ENCODE assay signal across 9 cellular contexts in the genomic region with DNA sequence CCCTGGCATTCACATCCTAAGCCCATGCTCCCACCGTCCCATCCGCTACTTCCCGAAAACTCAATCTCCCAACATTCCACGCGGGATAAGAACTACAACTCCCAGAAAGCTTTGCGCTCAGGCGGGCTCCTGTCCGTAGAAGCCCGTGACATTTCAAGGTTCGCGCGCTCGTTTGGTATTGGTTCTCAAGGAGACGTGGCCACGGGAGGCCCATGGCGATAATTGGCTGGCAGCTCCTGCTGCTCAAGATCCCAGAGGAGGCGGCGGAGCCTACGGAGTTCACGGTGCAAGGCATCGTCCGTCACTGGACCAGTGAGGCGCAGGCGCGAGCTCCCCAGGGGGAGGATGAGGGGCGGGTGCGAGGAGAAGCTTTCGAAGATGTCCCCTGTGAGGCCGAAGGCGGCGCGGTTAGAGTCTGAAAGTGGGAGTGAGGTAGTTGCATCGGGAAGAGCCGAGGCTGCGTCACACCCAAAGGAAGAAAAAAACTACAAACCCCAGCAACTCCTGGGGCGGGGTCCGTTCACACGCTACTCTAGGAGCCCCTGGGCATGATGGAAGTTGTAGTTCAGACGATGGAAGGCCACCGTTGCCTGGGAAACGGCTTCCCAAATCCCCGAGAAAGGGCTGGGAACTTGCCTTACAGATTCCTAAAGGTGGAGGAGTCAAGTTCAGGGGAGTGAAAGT. TPM values are rescaled to one million over a fixed set of nuclear protein-coding genes. Genes with fewer than 3 reads are reported as not detected.
A peak's percentile ranks its signal among the peaks of the same experiment; 100 is the strongest.
DNase-seq lines count a peak whose midpoint lies in the region; ATAC-seq and TF ChIP-seq lines count a peak whose summit lies in the region.
"Had no signal": no experiment of that assay in that cellular context is flagged by ENCODE, and none has a peak within 500 bp of the region (broad histone marks: within the 10 kb centered on the region; RNA-seq: fewer than 3 reads in every experiment).

No MANE protein-coding gene starts in this region.

- H3K27ac Mint-ChIP-seq in CD14-positive monocyte (peak overlapping the region; percentile 93 to 97 (median 96)), memory B cell (peak overlapping the region; percentile 96)
- H3K27ac Mint-ChIP-seq in activated CD4-positive, alpha-beta memory T cell treated with anti-CD3 and anti-CD28 coated beads for 36 hours, result peak overlapping the region; percentile 97

- H3K9me3 Mint-ChIP-seq in CD14-positive monocyte (peaks cover 12 to 14% (median 12%) of the 10 kb centered on the region in 7 donors), memory B cell (peaks cover 7% of the 10 kb centered on the region)
- peaks cover 6% of the 10 kb centered on the region for H3K9me3 Mint-ChIP-seq in activated CD4-positive, alpha-beta memory T cell treated with anti-CD3 and anti-CD28 coated beads for 36 hours

- TF ChIP-seq CTCF in CD14-positive monocyte (IDR thresholded peaks at IDR 0.05), result no peak

- peaks cover 0 to 6% (median 0%) of the 10 kb centered on the region in 3 donors for H3K27me3 Mint-ChIP-seq in CD14-positive monocyte (ENCODE audit: low read depth in 3 of 3)
- no peaks in the 10 kb centered on the region for H3K27me3 Mint-ChIP-seq in activated CD4-positive, alpha-beta memory T cell treated with anti-CD3 and anti-CD28 coated beads for 36 hours
- H3K27me3 Mint-ChIP-seq in memory B cell, result no peaks in the 10 kb centered on the region

- peak; percentile 95 for DNase-seq in CD14-positive monocyte (ENCODE audit: low spot score)
- peak; percentile 97 for DNase-seq in NCI-H774 (lab: John Stamatoyannopoulos, UW)
- peak; percentile 97 for DNase-seq in activated CD4-positive, alpha-beta memory T cell treated with anti-CD3 and anti-CD28 coated beads for 36 hours
- peak; percentile 90 for DNase-seq in effector CD4-positive, alpha-beta T cell
- DNase-seq in memory B cell (ENCODE audit: low spot score in 2 of 2), result peak; percentile 77 to 81
- peak; percentile 82 for DNase-seq in stimulated activated CD8-positive, alpha-beta memory T cell treated with anti-CD3 and anti-CD28 coated beads, Interleukin-12 subunit alpha, Interleukin-12 subunit beta, amount 100 ng/mL, for 1 hour (ENCODE audit: low read depth)

- CTCF ChIA-PET in activated CD4-positive, alpha-beta memory T cell treated with anti-CD3 and anti-CD28 coated beads for 36 hours (lab: Charles Lee), result interaction anchor here (1.0 to 1.2 kb wide), 5 partner anchors 18 to 273 kb away, joined by 3 to 6 read pairs (median 4); a partner anchor contains a TSS

- peak overlapping the region; percentile 93 to 96 for H3K4me3 Mint-ChIP-seq in CD14-positive monocyte
- H3K4me3 Mint-ChIP-seq in activated CD4-positive, alpha-beta memory T cell treated with anti-CD3 and anti-CD28 coated beads for 36 hours, result peak overlapping the region; percentile 89
- peak overlapping the region; percentile 97 for H3K4me3 Mint-ChIP-seq in memory B cell

- H3K4me1 Mint-ChIP-seq in CD14-positive monocyte, result peaks cover 19% of the 10 kb centered on the region
- peaks cover 10% of the 10 kb centered on the region for H3K4me1 Mint-ChIP-seq in activated CD4-positive, alpha-beta memory T cell treated with anti-CD3 and anti-CD28 coated beads for 36 hours (ENCODE audit: low read depth)
- peaks cover 12% of the 10 kb centered on the region for H3K4me1 Mint-ChIP-seq in memory B cell

- H3K36me3 Mint-ChIP-seq in CD14-positive monocyte (peaks cover 0 to 8% of the 10 kb centered on the region in 2 donors), memory B cell (peaks cover 6% of the 10 kb centered on the region)
- peaks cover 7% of the 10 kb centered on the region for H3K36me3 Mint-ChIP-seq in activated CD4-positive, alpha-beta memory T cell treated with anti-CD3 and anti-CD28 coated beads for 36 hours

- POLR2A ChIA-PET in activated CD4-positive, alpha-beta memory T cell treated with anti-CD3 and anti-CD28 coated beads for 36 hours (lab: Charles Lee), result interaction anchor here (0.9 to 1.0 kb wide), 2 partner anchors 12 to 75 kb away, joined by 3 to 5 read pairs; no protein-coding TSS in a partner anchor

- ATAC-seq in GM19395 (IDR thresholded peaks at IDR 0.05; ENCODE audit: unreplicated experiment) (peak; percentile 79), HG03571 (IDR thresholded peaks at IDR 0.05; ENCODE audit: unreplicated experiment) (peak; percentile 63), memory B cell (ENCODE audit: low read depth) (peak; percentile 81)

- intact Hi-C loops in CD14-positive monocyte (cut with micrococcal nuclease), result loop anchor here in 1 of 2 donors (5.0 kb wide), 1 partner anchor 73 kb away; a partner anchor contains a TSS
- intact Hi-C loops in activated CD4-positive, alpha-beta memory T cell treated with anti-CD3 and anti-CD28 coated beads for 36 hours (cut with micrococcal nuclease), result loop anchor here (2.0 kb wide), 1 partner anchor 18 kb away; no protein-coding TSS in a partner anchor

RNA-seq across cellular contexts. Expression of a gene that starts 1.2 kb away (rescaled TPM):
- polyA plus RNA-seq in CD14-positive monocyte, result not detected
- under 1 TPM; 0.76 to 0.85 TPM for total RNA-seq in activated CD4-positive, alpha-beta memory T cell treated with anti-CD3 and anti-CD28 coated beads for 36 hours

RNA-seq across cellular contexts. Expression of a gene that starts 19.7 kb away (rescaled TPM):
- polyA plus RNA-seq in CD14-positive monocyte, result not detected
- under 1 TPM; 0.19 TPM for total RNA-seq in activated CD4-positive, alpha-beta memory T cell treated with anti-CD3 and anti-CD28 coated beads for 36 hours

RNA-seq across cellular contexts. Expression of a gene that starts 25.0 kb away (rescaled TPM):
- not detected for polyA plus RNA-seq in CD14-positive monocyte
- total RNA-seq in activated CD4-positive, alpha-beta memory T cell treated with anti-CD3 and anti-CD28 coated beads for 36 hours, result not detected
- total RNA-seq: lung microvascular endothelial cell had no signal

RNA-seq across cellular contexts. Expression of a gene that starts 26.0 kb away (rescaled TPM):
- polyA plus RNA-seq in CD14-positive monocyte, result not detected
- total RNA-seq in activated CD4-positive, alpha-beta memory T cell treated with anti-CD3 and anti-CD28 coated beads for 36 hours, result not detected

RNA-seq across cellular contexts. Expression of a gene that starts 31.7 kb away (rescaled TPM):
- polyA plus RNA-seq in CD14-positive monocyte, result not detected
- under 1 TPM; 0.36 to 0.40 TPM for total RNA-seq in activated CD4-positive, alpha-beta memory T cell treated with anti-CD3 and anti-CD28 coated beads for 36 hours

Comparison
In these comparisons a context has a peak if more than half of its experiments do, and no peak if none do; other contexts are left out.
1. Peak in every context shown above with its lines: DNase-seq and ATAC-seq.